Comparison of ENCODE assay signal across 7 cellular contexts in genomic region chr5:176812269-176813259, GRCh38. TPM values are rescaled to one million over a fixed set of nuclear protein-coding genes. Genes with fewer than 3 reads are reported as not detected.
DNase-seq lines count a peak whose midpoint lies in the region; ATAC-seq, FAIRE-seq and TF ChIP-seq lines count a peak whose summit lies in the region.

No MANE protein-coding gene starts in this region.

- no peak overlapping the region for H3K27ac Mint-ChIP-seq in nephron

- in situ Hi-C loops in astrocyte of the spinal cord (cut with HindIII; ENCODE audit: low sequenced_read_pairs), result no loop called here

- ATAC-seq in HG02678 (IDR thresholded peaks at IDR 0.05; ENCODE audit: unreplicated experiment), result no peak

- no peak for TF ChIP-seq EP300 in Ishikawa (IDR thresholded peaks at IDR 0.05; ENCODE audit: borderline replicate concordance)

- peaks cover 85% of the 10 kb centered on the region for H3K27me3 Mint-ChIP-seq in nephron (ENCODE audit: low read depth)

- no peak overlapping the region for H3K4me3 ChIP-seq in astrocyte of the spinal cord (ENCODE audit: low read depth, low read length)

- no peak for TF ChIP-seq POLR2A in GM12892 (IDR thresholded peaks at IDR 0.05; ENCODE audit: low read depth, low read length)

- no peak for FAIRE-seq in GM12892 (lab: Jason Lieb, UNC)

- peak; percentile 24 for DNase-seq in EH (ENCODE audit: low read depth)
- DNase-seq in astrocyte of the spinal cord (ENCODE audit: low read depth, low spot score), result no peak
- DNase-seq in GM12892 (ENCODE audit: insufficient read length), result no peak
- DNase-seq in MV-4-11 (lab: John Stamatoyannopoulos, UW), result no peak

- H3K36me3 Mint-ChIP-seq in nephron (ENCODE audit: low read depth), result no peaks in the 10 kb centered on the region

- TF ChIP-seq RAD21 in Ishikawa (IDR thresholded peaks at IDR 0.05; ENCODE audit: low read depth), result peak; percentile 60

- peak overlapping the region; percentile 31 to 80 (median 44) for H3K4me3 Mint-ChIP-seq in nephron

- peaks cover 2% of the 10 kb centered on the region for H3K9me3 Mint-ChIP-seq in nephron

- peaks cover 16% of the 10 kb centered on the region for H3K4me1 Mint-ChIP-seq in nephron

- TF ChIP-seq CTCF in astrocyte of the spinal cord (IDR thresholded peaks at IDR 0.05; ENCODE audit: low read depth, low read length) (peak; percentile 67), nephron (IDR thresholded peaks at IDR 0.05; ENCODE audit: unreplicated experiment in 3 of 3) (peak; percentile 47 to 67 (median 61))

TF ChIP-seq in Ishikawa, 13 proteins besides CTCF, POLR2A, EP300 and RAD21:
- TF ChIP-seq ZBTB7A (IDR thresholded peaks at IDR 0.05; ENCODE audit: low read depth) (no peak), MAX (IDR thresholded peaks at IDR 0.05) (no peak), NFIC (IDR thresholded peaks at IDR 0.05) (no peak), CEBPB (IDR thresholded peaks at IDR 0.05) (no peak), YY1 (IDR thresholded peaks at IDR 0.05; ENCODE audit: low read depth) (no peak), CREB1 (IDR thresholded peaks at IDR 0.05; ENCODE audit: low read depth) (no peak)

RNA-seq across cellular contexts. Expression of gene UNC5A, which starts 2.2 kb away (rescaled TPM):
- polyA plus RNA-seq in GM12892 (2012; ENCODE audit: missing spikeins), result not detected
